9 cellular contexts compared by ENCODE assay signal in genomic region chr15:75200765-75201608, GRCh38. TPM values are rescaled to one million over a fixed set of nuclear protein-coding genes. Genes with fewer than 3 reads are reported as not detected.
DNase-seq lines count a peak whose midpoint lies in the region; ATAC-seq, FAIRE-seq and TF ChIP-seq lines count a peak whose summit lies in the region.
"Had no signal": no experiment of that assay in that cellular context is flagged by ENCODE, and none has a peak within 500 bp of the region (broad histone marks: within the 10 kb centered on the region; RNA-seq: fewer than 3 reads in every experiment).

No MANE protein-coding gene starts in this region.

- H3K4me3 ChIP-seq in fibroblast of pulmonary artery (replicated peaks; ENCODE audit: low read depth, low read length): peak overlapping the region; percentile 93
- peak overlapping the region; percentile 90 to 99 (median 94) for H3K4me3 ChIP-seq in pancreas

- 1 to 4% methylated on average over 20 to 21 of the region's 21 CpGs for WGBS in pancreas, 2 donors

- peaks cover 0 to 1% (median 0%) of the 10 kb centered on the region in 3 donors for H3K36me3 ChIP-seq in pancreas

- DNase-seq in GM12891 (ENCODE audit: insufficient read length, low spot score) (no peak), NCI-H146 treated with DMSO at 0.1 percent for 48 hours (lab: John Stamatoyannopoulos, UW; ENCODE audit: unreplicated experiment) (peak; percentile 17), fibroblast of pulmonary artery (ENCODE audit: low read depth) (peak; percentile 29), pancreas (peak; percentile 78 to 91 (median 87)), dedifferentiated amniotic fluid mesenchymal stem cell (ENCODE audit: extremely low spot score) (no peak)
- DNase-seq in activated T-cell treated with anti-CD3 and anti-CD28 coated beads, Interleukin-2, amount 50 U/mL, for 1 hour: peak; percentile 45

- TF ChIP-seq CTCF in fibroblast of pulmonary artery (IDR thresholded peaks at IDR 0.05; ENCODE audit: low read length, missing control alignments): no peak
- TF ChIP-seq CTCF in pancreas (IDR thresholded peaks at IDR 0.05): no peak

- TF ChIP-seq POLR2A in GM12891 (IDR thresholded peaks at IDR 0.05; ENCODE audit: low read depth, low read length): no peak

- peak; percentile 75 for FAIRE-seq in GM12891 (lab: Jason Lieb, UNC)
- FAIRE-seq in pancreas (lab: Jason Lieb, UNC): no peak

- peak overlapping the region; percentile 87 to 96 (median 92) for H3K27ac ChIP-seq in pancreas

- H3K9me3 ChIP-seq in pancreas: no peaks in the 10 kb centered on the region

- H3K27me3 ChIP-seq in pancreas: no peaks in the 10 kb centered on the region

- ATAC-seq in pancreas: peak; percentile 49 to 55 (median 51)
- no peak for ATAC-seq in GM21723 (IDR thresholded peaks at IDR 0.05; ENCODE audit: unreplicated experiment)
- no peak for ATAC-seq in HG02970 (IDR thresholded peaks at IDR 0.05; ENCODE audit: low FRiP score, unreplicated experiment)

- intact Hi-C loops in pancreas (cut with DNase I): loop anchor here in 2 of 3 donors (5.0 to 10.0 kb wide), 3 partner anchors 159 to 246 kb away; partner anchors contain the start of gene RPP25 (in 1 of the 2)

- H3K4me1 ChIP-seq in pancreas: peaks cover 5 to 18% (median 16%) of the 10 kb centered on the region in 3 donors

TF ChIP-seq in GM12891, 5 proteins besides CTCF, POLR2A, EP300 and RAD21:
- TF ChIP-seq SPI1 (IDR thresholded peaks at IDR 0.05; ENCODE audit: low read depth, low read length) (peak; percentile 73), TAF1 (IDR thresholded peaks at IDR 0.05; ENCODE audit: low read depth, low read length) (no peak)

RNA-seq across cellular contexts. Expression of gene C15orf39, which starts 0.7 kb away (rescaled TPM):
- 41.0 TPM for polyA plus RNA-seq in GM12891 (2012; ENCODE audit: low read depth, missing spikeins)
- 10 to 100 TPM in 4 of 6 donors, 1 to 10 TPM in 2; 8.2 to 27.4 (median 16.3) TPM for total RNA-seq in pancreas
- polyA plus RNA-seq in pancreas: 10 to 100 TPM in 1 of 2 donors, 1 to 10 TPM in 1; 7.9 to 11.1 TPM

RNA-seq across cellular contexts. Expression of gene GOLGA6C, which starts 57.1 kb away (rescaled TPM):
- polyA plus RNA-seq in GM12891 (2012; ENCODE audit: low read depth, missing spikeins): not detected
- not detected for total RNA-seq in pancreas
- polyA plus RNA-seq in pancreas: not detected
- total RNA-seq: dermis microvascular lymphatic vessel endothelial cell had no signal

Comparison
In these comparisons a context has a peak if more than half of its experiments do, and no peak if none do; other contexts are left out.
1. DNase-seq: peak in NCI-H146 treated with DMSO at 0.1 percent for 48 hours (single experiment), activated T-cell treated with anti-CD3 and anti-CD28 coated beads, Interleukin-2, amount 50 U/mL, for 1 hour (single experiment), fibroblast of pulmonary artery (single experiment) and pancreas (6 of 6); none in GM12891 (single experiment) and dedifferentiated amniotic fluid mesenchymal stem cell (single experiment).
2. ATAC-seq: peak in pancreas (4 of 4); none in GM21723 (single experiment) and HG02970 (single experiment).